Comparison of ENCODE assay signal across 11 cellular contexts in the genomic region with DNA sequence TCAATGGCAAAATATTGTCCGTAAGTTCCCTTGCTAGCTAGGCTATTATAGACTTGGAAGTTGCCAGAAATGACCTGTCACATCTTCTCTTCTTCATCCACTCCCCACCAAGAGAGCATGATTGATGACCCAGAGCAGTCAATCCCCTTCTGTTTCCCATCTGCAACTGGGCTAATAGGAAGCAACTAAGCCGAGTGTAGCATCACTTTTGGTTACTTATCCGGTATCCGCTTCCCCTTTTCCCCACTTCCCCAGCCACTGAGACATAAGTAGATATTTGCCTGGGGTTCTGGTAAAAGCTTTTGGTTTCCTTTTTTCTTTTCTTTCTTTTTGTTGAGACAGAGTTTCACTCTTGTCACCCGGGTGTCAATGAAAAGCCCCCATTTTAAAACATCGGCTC. TPM values are rescaled to one million over a fixed set of nuclear protein-coding genes. Genes with fewer than 3 reads are reported as not detected.
"Had no signal": no experiment of that assay in that cellular context is flagged by ENCODE, and none has a peak within 500 bp of the region (broad histone marks: within the 10 kb centered on the region; RNA-seq: fewer than 3 reads in every experiment).

No MANE protein-coding gene starts in this region.

- DNase-seq: activated CD4-positive, alpha-beta T cell treated with anti-CD3 and anti-CD28 coated beads, Interleukin-2, amount 50 U/mL, for 1 hour; activated CD4-positive, CD25-positive, alpha-beta regulatory T cell treated with anti-CD3 and anti-CD28 coated beads, Interleukin-2, amount 50 U/mL, for 72 hours; activated CD8-positive, alpha-beta memory T cell treated with anti-CD3 and anti-CD28 coated beads, Interleukin-2, amount 50 U/mL, for 4 hours; activated naive CD4-positive, alpha-beta T cell treated with anti-CD3 and anti-CD28 coated beads, Interleukin-2, amount 50 U/mL, for 16 hours; activated T-cell treated with anti-CD3 and anti-CD28 coated beads, Interleukin-2, amount 50 U/mL, for 4 hours; natural killer cell; spleen; stimulated activated naive B cell treated with anti-CD40 and anti-IgM and Interleukin-4, amounts not matched to agents 10 μg/mL and 1 μg/mL and 100 μg/mL, for 72 hours; T-helper 9 cell; upper lobe of right lung had no signal

- H3K4me3 Mint-ChIP-seq: activated T-cell treated with anti-CD3 and anti-CD28 coated beads, Interleukin-2, amount 50 U/mL, for 4 hours; natural killer cell; stimulated activated naive B cell treated with anti-CD40 and anti-IgM and Interleukin-4, amounts not matched to agents 10 μg/mL and 1 μg/mL and 100 μg/mL, for 72 hours had no signal

- FAIRE-seq: astrocyte had no signal

- H3K9me3 Mint-ChIP-seq: activated T-cell treated with anti-CD3 and anti-CD28 coated beads, Interleukin-2, amount 50 U/mL, for 4 hours; natural killer cell; stimulated activated naive B cell treated with anti-CD40 and anti-IgM and Interleukin-4, amounts not matched to agents 10 μg/mL and 1 μg/mL and 100 μg/mL, for 72 hours had no signal

- H3K27ac Mint-ChIP-seq: natural killer cell; stimulated activated naive B cell treated with anti-CD40 and anti-IgM and Interleukin-4, amounts not matched to agents 10 μg/mL and 1 μg/mL and 100 μg/mL, for 72 hours had no signal

- H3K36me3 Mint-ChIP-seq: natural killer cell; stimulated activated naive B cell treated with anti-CD40 and anti-IgM and Interleukin-4, amounts not matched to agents 10 μg/mL and 1 μg/mL and 100 μg/mL, for 72 hours had no signal

RNA-seq across cellular contexts. Expression of gene LIFR, which starts 29.4 kb away (rescaled TPM):
- total RNA-seq: natural killer cell had no signal
